Comparison of ENCODE assay signal across 8 cellular contexts in genomic region chr6:43774776-43775583, GRCh38. TPM values are rescaled to one million over a fixed set of nuclear protein-coding genes. Genes with fewer than 3 reads are reported as not detected.
DNase-seq lines count a peak whose midpoint lies in the region; ATAC-seq, FAIRE-seq and TF ChIP-seq lines count a peak whose summit lies in the region.

No MANE protein-coding gene starts in this region.

- ATAC-seq in left ventricle myocardium superior, result peak; percentile 8
- peak; percentile 72 for ATAC-seq in sciatic nerve
- ATAC-seq in HG03139 (IDR thresholded peaks at IDR 0.05; ENCODE audit: unreplicated experiment), result no peak

- DNase-seq in D721Med (ENCODE audit: insufficient read length, low spot score), result peak; percentile 88
- peak; percentile 57 for DNase-seq in HT1080 (ENCODE audit: low read depth)
- DNase-seq in SW480 (ENCODE audit: low spot score), result peak; percentile 70
- peak; percentile 43 for DNase-seq in amniotic epithelial cell (ENCODE audit: low read depth)
- peak; percentile 85 for DNase-seq in left ventricle myocardium superior
- DNase-seq in sciatic nerve (ENCODE audit: low spot score), result peak; percentile 82
- DNase-seq in NCI-H2029 treated with DMSO at 0.1 percent for 48 hours (lab: John Stamatoyannopoulos, UW), result no peak

- FAIRE-seq in D721Med (lab: Jason Lieb, UNC), result no peak

- peak; percentile 56 for TF ChIP-seq CTCF in D721Med (IDR thresholded peaks at IDR 0.05; ENCODE audit: insufficient read depth, missing control alignments)

- intact Hi-C loops in left ventricle myocardium superior (cut with micrococcal nuclease) (no loop called here), sciatic nerve (cut with DNase I) (loop anchor here (5.0 kb wide), 2 partner anchors 108 to 1767 kb away; no protein-coding TSS in a partner anchor)

RNA-seq across cellular contexts. Expression of gene VEGFA, which starts 5.0 kb away (rescaled TPM):
- 40.2 and 64.5 TPM in 2 replicates for total RNA-seq in HT1080 (2014; rRNA removed; shearing (Covaris generic))
- 158 and 183 TPM in 2 replicates for polyA plus RNA-seq in HT1080 (2015; cell fraction: cytosol; rRNA removed)
- polyA plus RNA-seq in HT1080 (2015; cell fraction: nucleus; rRNA removed), result 895 and 1,011 TPM in 2 replicates
- total RNA-seq in left ventricle myocardium superior (261 TPM), sciatic nerve (155 TPM)
